8 cellular contexts compared by ENCODE assay signal in the genomic region with DNA sequence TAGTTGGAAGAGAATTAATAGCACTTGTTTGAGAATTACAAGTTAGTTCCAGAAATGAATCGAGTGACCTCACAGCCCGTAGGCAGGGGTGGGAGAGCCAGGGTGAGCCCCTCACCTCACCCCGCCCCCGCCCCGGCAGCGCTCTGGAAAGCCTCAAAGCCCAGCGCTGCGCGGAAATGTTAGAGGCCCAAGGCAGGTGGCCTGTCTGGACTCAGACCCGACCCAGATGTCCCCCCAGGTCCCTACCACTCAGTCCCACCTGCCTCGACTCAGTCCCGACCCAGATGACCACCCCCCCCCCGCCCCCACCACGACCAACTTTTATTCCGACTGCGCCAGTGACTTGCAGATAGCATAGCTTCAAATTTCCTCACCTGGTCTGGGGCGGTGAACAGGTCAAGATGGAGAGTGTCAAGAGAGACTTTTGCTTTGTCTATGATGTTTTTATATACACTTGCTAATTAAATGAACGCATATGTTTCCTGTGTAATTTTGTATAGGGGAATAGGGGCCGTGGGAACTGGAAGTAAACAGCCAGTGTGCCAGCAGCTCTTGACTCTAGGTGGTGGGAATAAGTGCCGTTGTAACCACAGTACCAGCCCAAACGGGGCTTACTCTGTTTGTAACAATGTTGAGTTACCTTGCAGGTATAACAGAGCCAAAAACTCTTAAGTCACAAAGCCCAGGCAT. TPM values are rescaled to one million over a fixed set of nuclear protein-coding genes. Genes with fewer than 3 reads are reported as not detected.
A peak's percentile ranks its signal among the peaks of the same experiment; 100 is the strongest.
DNase-seq lines count a peak whose midpoint lies in the region; ATAC-seq, FAIRE-seq and TF ChIP-seq lines count a peak whose summit lies in the region.

No MANE protein-coding gene starts in this region.

- TF ChIP-seq POLR2A in A549 (IDR thresholded peaks at IDR 0.05; ENCODE audit: low read length): no peak

- H3K4me3 Mint-ChIP-seq in naive B cell: peak overlapping the region; percentile 66 to 88 (median 78)

- peaks cover 28% of the 10 kb centered on the region for H3K27me3 ChIP-seq in MM.1S (replicated peaks; ENCODE audit: insufficient read depth, low read length)
- H3K27me3 ChIP-seq in ectodermal cell (ENCODE audit: control insufficient read depth, insufficient read depth, low read length, poor library complexity, severe bottlenecking): peaks cover 58% of the 10 kb centered on the region

- 94% methylated on average over 11 of the region's 21 CpGs for WGBS in A549 (ENCODE audit: missing lambda C conversion rate)
- 54 to 63% methylated on average over 17 to 20 of the region's 21 CpGs for WGBS in ectodermal cell, 2 experiments

- H3K36me3 ChIP-seq in MM.1S (replicated peaks; ENCODE audit: insufficient read depth, low read length) (no peaks in the 10 kb centered on the region), ectodermal cell (ENCODE audit: control insufficient read depth, insufficient read depth, low read length) (no peaks in the 10 kb centered on the region)

- H3K4me3 ChIP-seq in A549: peak overlapping the region; percentile 75
- H3K4me3 ChIP-seq in MM.1S (ENCODE audit: low read length): no peak overlapping the region
- H3K4me3 ChIP-seq in ectodermal cell (ENCODE audit: insufficient read depth, low read depth, low read length): peak overlapping the region; percentile 47

- intact Hi-C loops in posterior cingulate gyrus (cut with DNase I): no loop called here

- peak overlapping the region; percentile 87 for H3K4me2 ChIP-seq in A549
- peak overlapping the region; percentile 96; the same call in 1 of the 2 replicates for H3K4me2 ChIP-seq in MM.1S (ENCODE audit: low read depth, low read length)

- no peak overlapping the region for H2AFZ ChIP-seq in MM.1S (ENCODE audit: low read length)

- H3K9me2 ChIP-seq in MM.1S (replicated peaks; ENCODE audit: insufficient read depth, low read length): no peaks in the 10 kb centered on the region

- no peak overlapping the region for H3K9ac ChIP-seq in MM.1S (ENCODE audit: low read length)

- peak overlapping the region; percentile 91 to 94 for H3K27ac ChIP-seq in A549
- no peak overlapping the region for H3K27ac ChIP-seq in MM.1S (ENCODE audit: low read length)
- no peak overlapping the region for H3K27ac ChIP-seq in ectodermal cell (ENCODE audit: insufficient read depth, low read depth, low read length, poor library complexity, severe bottlenecking)

- H3K27me3 Mint-ChIP-seq in naive B cell: peaks cover 0 to 17% (median 10%) of the 10 kb centered on the region in 3 donors

- no peaks in the 10 kb centered on the region for H3K79me2 ChIP-seq in MM.1S (ENCODE audit: low read length)

- no peak for ATAC-seq in A549
- no peak for ATAC-seq in naive B cell (ENCODE audit: low read depth in 2 of 2)
- ATAC-seq in HG03469 (IDR thresholded peaks at IDR 0.05; ENCODE audit: unreplicated experiment): no peak

- H3K4me1 ChIP-seq in A549 (peaks cover 28% of the 10 kb centered on the region), MM.1S (ENCODE audit: low read length) (no peaks in the 10 kb centered on the region), ectodermal cell (ENCODE audit: control insufficient read depth, insufficient read depth, low read length) (peaks cover 17% of the 10 kb centered on the region)

- H3K9me3 ChIP-seq in A549 (no peaks in the 10 kb centered on the region), MM.1S (replicated peaks; ENCODE audit: insufficient read depth, low read length) (no peaks in the 10 kb centered on the region), ectodermal cell (ENCODE audit: control insufficient read depth, low read length) (no peaks in the 10 kb centered on the region)

- POLR2A ChIA-PET in A549 (lab: Yijun Ruan, JAX): interaction anchor here (0.6 to 1.3 kb wide), 3 partner anchors 39 to 56 kb away, joined by 3 to 6 read pairs (median 5); no protein-coding TSS in a partner anchor

- no peaks in the 10 kb centered on the region for H3K36me3 Mint-ChIP-seq in naive B cell

- CTCF ChIA-PET in A549 (lab: Yijun Ruan, JAX): interaction anchor here (1.0 to 1.4 kb wide), 6 partner anchors 10 to 183 kb away, joined by 3 to 5 read pairs (median 3); a partner anchor contains a TSS

- H3K9me3 Mint-ChIP-seq in naive B cell: no peaks in the 10 kb centered on the region

- peak overlapping the region in 4 of 6 donors; percentile 22 to 58 (median 53) for H3K27ac Mint-ChIP-seq in naive B cell

- TF ChIP-seq RAD21 in A549 (conservative IDR thresholded peaks at IDR 0.05 in 1 of 2, IDR thresholded peaks at IDR 0.05 in 1 of 2): no peak

- H3F3A ChIP-seq in MM.1S (ENCODE audit: insufficient read depth, low read length): no peaks in the 10 kb centered on the region

- no peak for TF ChIP-seq EP300 in A549 (IDR thresholded peaks at IDR 0.05)

- TF ChIP-seq CTCF in A549 (IDR thresholded peaks at IDR 0.05) (no peak), MM.1S (IDR thresholded peaks at IDR 0.05; ENCODE audit: low read length) (no peak)

- no peaks in the 10 kb centered on the region for H4K20me1 ChIP-seq in MM.1S (ENCODE audit: insufficient read depth, low read length)

- no peak for FAIRE-seq in A549 (lab: Jason Lieb, UNC)

- no peak for DNase-seq in A549 (ENCODE audit: low read depth in 1 of 2, low spot score in 1 of 2)
- no peak for DNase-seq in MM.1S
- no peak for DNase-seq in naive B cell
- DNase-seq in posterior cingulate gyrus: no peak
- DNase-seq in HuH-7.5 (ENCODE audit: low spot score): no peak
- no peak for DNase-seq in GDM1 (lab: John Stamatoyannopoulos, UW)

- H3K4me1 Mint-ChIP-seq in naive B cell: peaks cover 32 to 42% (median 33%) of the 10 kb centered on the region in 3 donors

TF ChIP-seq in A549, 52 proteins besides CTCF, POLR2A, EP300 and RAD21:
- TF ChIP-seq MAZ (IDR thresholded peaks at IDR 0.05; ENCODE audit: borderline replicate concordance, low read depth, low read length): no peak
- TF ChIP-seq RCOR1 (IDR thresholded peaks at IDR 0.05; ENCODE audit: low read depth, low read length): no peak
- TF ChIP-seq JUNB (IDR thresholded peaks at IDR 0.05): no peak
- TF ChIP-seq CHD2 (IDR thresholded peaks at IDR 0.05; ENCODE audit: low read length, partially characterized antibody): no peak
- TF ChIP-seq EHF (CRISPR knock-in tag; IDR thresholded peaks at IDR 0.05): no peak
- no peak for TF ChIP-seq CBX2 (IDR thresholded peaks at IDR 0.05; ENCODE audit: borderline replicate concordance, low read depth)
- no peak for TF ChIP-seq ZFP36 (IDR thresholded peaks at IDR 0.05; ENCODE audit: borderline replicate concordance, partially characterized antibody)
- no peak for TF ChIP-seq FOSB (CRISPR knock-in tag; IDR thresholded peaks at IDR 0.05)
- no peak for TF ChIP-seq NFE2L2 (conservative IDR thresholded peaks at IDR 0.05; ENCODE audit: low read length)
- no peak for TF ChIP-seq HDAC2 (IDR thresholded peaks at IDR 0.05)
- no peak for TF ChIP-seq JUN (IDR thresholded peaks at IDR 0.05)
- no peak for TF ChIP-seq TFCP2L1 (CRISPR knock-in tag; IDR thresholded peaks at IDR 0.05)
- no peak for TF ChIP-seq EHMT2 (IDR thresholded peaks at IDR 0.05; ENCODE audit: low read depth)
- no peak for TF ChIP-seq RARB (CRISPR knock-in tag; IDR thresholded peaks at IDR 0.05)

RNA-seq across cellular contexts. Expression of a gene that starts 1.2 kb away (rescaled TPM):
- polyA plus RNA-seq in A549 (2011; rRNA removed) (2.5 and 6.3 TPM in 2 replicates), A549 (2017; fragmentation: RNase III; extraction: RNeasy Plus Mini Kit Qiagen cat#74134 plus additional on column Dnase treatment) (6.6 to 8.0 TPM (median 7.1 TPM) in 3 replicates), naive B cell (ENCODE audit: low read depth in 6 of 6) (1 to 10 TPM in 2 of 6 donors, under 1 TPM in 3, not detected in 1; 0.44 to 3.1 (median 0.97) TPM)
- polyA plus RNA-seq in A549 (2012; cell fraction: cytosol; rRNA removed): 2.5 and 4.8 TPM in 2 replicates
- polyA plus RNA-seq in A549 (2012; cell fraction: nucleus; rRNA removed): 5.2 and 6.3 TPM in 2 replicates
- polyA minus RNA-seq in A549 (2011; rRNA and poly(A)+ RNA removed): 3.3 and 4.5 TPM in 2 replicates
- 3.7 TPM for polyA plus RNA-seq in ectodermal cell (2013, experiment 1 of 4)
- polyA plus RNA-seq in ectodermal cell (2013, experiment 2 of 4): 4.0 TPM
- polyA plus RNA-seq in ectodermal cell (2013, experiment 3 of 4): 3.5 TPM
- 3.7 TPM for polyA plus RNA-seq in ectodermal cell (2013, experiment 4 of 4)

Comparison
In these comparisons a context has a peak if more than half of its experiments do, and no peak if none do; other contexts are left out.
1. H3K27ac ChIP-seq: peak in A549 (2 of 2); none in MM.1S (single experiment) and ectodermal cell (single experiment).